Comparison of ENCODE assay signal across 27 cellular contexts in genomic region chr18:50928551-50928950, GRCh38. TPM values are rescaled to one million over a fixed set of nuclear protein-coding genes. Genes with fewer than 3 reads are reported as not detected.
DNase-seq lines count a peak whose midpoint lies in the region; FAIRE-seq and TF ChIP-seq lines count a peak whose summit lies in the region.
"Had no signal": no experiment of that assay in that cellular context is flagged by ENCODE, and none has a peak within 500 bp of the region (broad histone marks: within the 10 kb centered on the region; RNA-seq: fewer than 3 reads in every experiment).

No MANE protein-coding gene starts in this region.

- H3K4me2 ChIP-seq in astrocyte (ENCODE audit: low read length), result peak overlapping the region; percentile 7

- no peaks in the 10 kb centered on the region for H3K4me1 ChIP-seq in astrocyte (ENCODE audit: insufficient read depth, low read length)
- H3K4me1 ChIP-seq: heart left ventricle had no signal

- H4K20me1 ChIP-seq in astrocyte (ENCODE audit: insufficient read depth, low read length), result no peaks in the 10 kb centered on the region

- no peaks in the 10 kb centered on the region for H3K27me3 Mint-ChIP-seq in astrocyte (ENCODE audit: low read depth, unreplicated experiment)
- no peaks in the 10 kb centered on the region for H3K27me3 Mint-ChIP-seq in T-helper 2 cell treated with Interferon-gamma antibody and Interleukin-4, amounts not matched to agents 5 μg/mL and 100 μg/mL, for 36 hours (ENCODE audit: low read depth)
- H3K27me3 Mint-ChIP-seq: activated CD4-positive, alpha-beta T cell treated with anti-CD3 and anti-CD28 coated beads, Interleukin-2, amount 10 ng/mL, durations not matched to agents 24 days and 14 days; activated CD8-positive, alpha-beta memory T cell treated with anti-CD3 and anti-CD28 coated beads, Interleukin-2, amount 10 ng/mL, durations not matched to agents 7 days and 5 days; central memory CD8-positive, alpha-beta T cell had no signal

- TF ChIP-seq CTCF in astrocyte (IDR thresholded peaks at IDR 0.05; ENCODE audit: insufficient read depth, low read depth, low read length), result no peak

- peaks cover 8% of the 10 kb centered on the region for H3K9me3 Mint-ChIP-seq in astrocyte (ENCODE audit: unreplicated experiment)
- peaks cover 15% of the 10 kb centered on the region for H3K9me3 Mint-ChIP-seq in T-helper 2 cell treated with Interferon-gamma antibody and Interleukin-4, amounts not matched to agents 5 μg/mL and 100 μg/mL, for 36 hours

- H3K36me3 Mint-ChIP-seq in astrocyte (ENCODE audit: low read depth, unreplicated experiment), result peaks cover 8% of the 10 kb centered on the region
- peaks cover 55% of the 10 kb centered on the region for H3K36me3 Mint-ChIP-seq in T-helper 2 cell treated with Interferon-gamma antibody and Interleukin-4, amounts not matched to agents 5 μg/mL and 100 μg/mL, for 36 hours (ENCODE audit: low read depth)

- FAIRE-seq in astrocyte (lab: Jason Lieb, UNC), result no peak
- FAIRE-seq: endothelial cell of umbilical vein, H1, small intestine had no signal

- no peak overlapping the region for H3K27ac ChIP-seq in astrocyte (ENCODE audit: low read depth, low read length)
- H3K27ac ChIP-seq: heart left ventricle, WERI-Rb-1 had no signal

- peaks cover 5% of the 10 kb centered on the region for H3K36me3 ChIP-seq in astrocyte (ENCODE audit: insufficient read depth, low read length)

- no peaks in the 10 kb centered on the region for H3K27me3 ChIP-seq in astrocyte (ENCODE audit: insufficient read depth, low read length)
- H3K27me3 ChIP-seq: heart left ventricle had no signal

- H3K4me3 ChIP-seq in astrocyte (ENCODE audit: insufficient read depth, low read depth, low read length), result no peak overlapping the region
- H3K4me3 ChIP-seq: heart left ventricle had no signal

- H3K9me3 ChIP-seq in astrocyte (ENCODE audit: insufficient read depth, low read depth, low read length), result no peaks in the 10 kb centered on the region

- no peak overlapping the region for H3K9ac ChIP-seq in astrocyte (ENCODE audit: low read length)

- H3K4me1 Mint-ChIP-seq in astrocyte (ENCODE audit: low read depth, unreplicated experiment), result peaks cover 2% of the 10 kb centered on the region
- H3K4me1 Mint-ChIP-seq in T-helper 2 cell treated with Interferon-gamma antibody and Interleukin-4, amounts not matched to agents 5 μg/mL and 100 μg/mL, for 36 hours (ENCODE audit: low read depth), result no peaks in the 10 kb centered on the region
- H3K4me1 Mint-ChIP-seq: activated CD4-positive, alpha-beta T cell treated with anti-CD3 and anti-CD28 coated beads, Interleukin-2, amount 10 ng/mL, durations not matched to agents 24 days and 14 days; activated CD8-positive, alpha-beta memory T cell treated with anti-CD3 and anti-CD28 coated beads, Interleukin-2, amount 10 ng/mL, durations not matched to agents 7 days and 5 days; CD14-positive monocyte; central memory CD8-positive, alpha-beta T cell had no signal

- no peak overlapping the region for H3K4me3 Mint-ChIP-seq in astrocyte (ENCODE audit: unreplicated experiment)
- no peak overlapping the region for H3K4me3 Mint-ChIP-seq in T-helper 2 cell treated with Interferon-gamma antibody and Interleukin-4, amounts not matched to agents 5 μg/mL and 100 μg/mL, for 36 hours
- H3K4me3 Mint-ChIP-seq: activated CD4-positive, alpha-beta T cell treated with anti-CD3 and anti-CD28 coated beads, Interleukin-2, amount 10 ng/mL, durations not matched to agents 24 days and 14 days; activated CD8-positive, alpha-beta memory T cell treated with anti-CD3 and anti-CD28 coated beads, Interleukin-2, amount 10 ng/mL, durations not matched to agents 7 days and 5 days; CD14-positive monocyte; central memory CD8-positive, alpha-beta T cell; T-helper 1 cell treated with Interleukin-12 subunit alpha and Interleukin-12 subunit beta and Interleukin-4 antibody, amounts not matched to agents 30 μg/mL and 1 μg/mL, for 36 hours had no signal

- no peaks in the 10 kb centered on the region for H3K79me2 ChIP-seq in astrocyte (ENCODE audit: insufficient read depth, low read length)

- no peak overlapping the region for H3K27ac Mint-ChIP-seq in astrocyte (ENCODE audit: unreplicated experiment)
- no peak overlapping the region for H3K27ac Mint-ChIP-seq in T-helper 2 cell treated with Interferon-gamma antibody and Interleukin-4, amounts not matched to agents 5 μg/mL and 100 μg/mL, for 36 hours
- H3K27ac Mint-ChIP-seq: activated CD4-positive, alpha-beta T cell treated with anti-CD3 and anti-CD28 coated beads, Interleukin-2, amount 10 ng/mL, durations not matched to agents 24 days and 14 days; activated CD8-positive, alpha-beta memory T cell treated with anti-CD3 and anti-CD28 coated beads, Interleukin-2, amount 10 ng/mL, durations not matched to agents 7 days and 5 days; T-helper 1 cell treated with Interleukin-12 subunit alpha and Interleukin-12 subunit beta and Interleukin-4 antibody, amounts not matched to agents 30 μg/mL and 1 μg/mL, for 36 hours had no signal

- peak; percentile 38 for DNase-seq in EH (ENCODE audit: low read depth)
- peak; percentile 13 for DNase-seq in HS-5 (ENCODE audit: low read depth)
- peak; percentile 31 for DNase-seq in astrocyte (ENCODE audit: low read depth)
- DNase-seq in kidney tubule cell (ENCODE audit: low spot score), result peak; percentile 79
- no peak for DNase-seq in activated CD4-positive, alpha-beta T cell treated with anti-CD3 and anti-CD28 coated beads, Interleukin-2, amount 50 U/mL, for 48 hours
- DNase-seq in AML-193 (lab: John Stamatoyannopoulos, UW), result no peak
- DNase-seq in T-helper 2 cell treated with Interferon-gamma antibody and Interleukin-4, amounts not matched to agents 5 μg/mL and 100 μg/mL, for 36 hours (ENCODE audit: low spot score), result no peak
- DNase-seq: activated CD4-positive, alpha-beta T cell treated with anti-CD3 and anti-CD28 coated beads, Interleukin-2, amount 10 ng/mL, durations not matched to agents 24 days and 14 days; activated CD8-positive, alpha-beta memory T cell treated with anti-CD3 and anti-CD28 coated beads, Interleukin-2, amount 10 ng/mL, durations not matched to agents 7 days and 5 days; activated naive CD4-positive, alpha-beta T cell treated with anti-CD3 and anti-CD28 coated beads, Interleukin-2, amount 50 U/mL, for 16 hours; anterior cingulate cortex; heart left ventricle; left colon; mesendoderm; NCI-H1092 treated with DMSO at 0.1 percent for 48 hours; NCI-H187 treated with DMSO at 0.1 percent for 48 hours; NCI-H2227 treated with DMSO at 0.1 percent for 48 hours; RPMI8226; small intestine; stimulated activated CD4-positive, alpha-beta T cell treated with anti-CD3 and anti-CD28 coated beads, Interleukin-2, amount 100 ng/mL, for 24 hours; substantia nigra; WERI-Rb-1 had no signal

- H2AFZ ChIP-seq in astrocyte (ENCODE audit: low read depth, low read length), result no peak overlapping the region

RNA-seq across cellular contexts. Expression of gene ELAC1, which starts 39.3 kb away (rescaled TPM):
- 7.6 and 8.2 TPM in 2 replicates for total RNA-seq in astrocyte

RNA-seq across cellular contexts. Expression of gene ME2, which starts 49.6 kb away (rescaled TPM):
- total RNA-seq in astrocyte, result 40.9 and 44.0 TPM in 2 replicates

Comparison
In these comparisons a context has a peak if more than half of its experiments do, and no peak if none do; other contexts are left out.
1. DNase-seq: peak in EH (single experiment), HS-5 (single experiment), astrocyte (single experiment) and kidney tubule cell (single experiment); none in activated CD4-positive, alpha-beta T cell treated with anti-CD3 and anti-CD28 coated beads, Interleukin-2, amount 50 U/mL, for 48 hours (0 of 2), AML-193 (0 of 2) and T-helper 2 cell treated with Interferon-gamma antibody and Interleukin-4, amounts not matched to agents 5 μg/mL and 100 μg/mL, for 36 hours (single experiment).